In genomic region chr2:37795938-37796337, GRCh38 we compare ENCODE assay signal across 13 cellular contexts.
A peak's percentile ranks its signal among the peaks of the same experiment; 100 is the strongest.
DNase-seq lines count a peak whose midpoint lies in the region; ATAC-seq and TF ChIP-seq lines count a peak whose summit lies in the region.
"Had no signal": no experiment of that assay in that cellular context is flagged by ENCODE, and none has a peak within 500 bp of the region (broad histone marks: within the 10 kb centered on the region; RNA-seq: fewer than 3 reads in every experiment).

No MANE protein-coding gene starts in this region.

- peak overlapping the region; percentile 39 for H3K4me3 Mint-ChIP-seq in type B pancreatic cell
- H3K4me3 Mint-ChIP-seq in activated CD8-positive, alpha-beta T cell treated with anti-CD3 and anti-CD28 coated beads, Interleukin-2, amount 10 ng/mL, durations not matched to agents 7 days and 5 days: no peak overlapping the region
- H3K4me3 Mint-ChIP-seq: activated B cell treated with CpG ODN at 0.5 μM for 24 hours had no signal

- no peaks in the 10 kb centered on the region for H3K36me3 Mint-ChIP-seq in type B pancreatic cell
- H3K36me3 Mint-ChIP-seq in activated CD8-positive, alpha-beta T cell treated with anti-CD3 and anti-CD28 coated beads, Interleukin-2, amount 10 ng/mL, durations not matched to agents 7 days and 5 days (ENCODE audit: low read depth): no peaks in the 10 kb centered on the region

- peak; percentile 93 for DNase-seq in HCEC 1CT
- DNase-seq in amniotic stem cell (lab: John Stamatoyannopoulos, UW): peak; percentile 48
- no peak for DNase-seq in hepatocyte (ENCODE audit: low spot score)
- no peak for DNase-seq in type B pancreatic cell (ENCODE audit: extremely low spot score, unreplicated experiment)
- DNase-seq in activated T-cell treated with anti-CD3 and anti-CD28 coated beads, Interleukin-2, amount 50 U/mL, for 1 hour: no peak
- no peak for DNase-seq in occipital lobe (lab: John Stamatoyannopoulos, UW)
- DNase-seq in activated CD8-positive, alpha-beta T cell treated with anti-CD3 and anti-CD28 coated beads, Interleukin-2, amount 10 ng/mL, durations not matched to agents 7 days and 5 days: no peak
- DNase-seq: activated B cell treated with CpG ODN at 0.5 μM for 24 hours, heart right ventricle, NCI-H1417 treated with DMSO at 0.1 percent for 48 hours, NCI-H774, SK-N-SH, substantia nigra had no signal

- H3K9me3 ChIP-seq in hepatocyte (ENCODE audit: low read depth): no peaks in the 10 kb centered on the region
- H3K9me3 ChIP-seq: heart right ventricle, SK-N-SH had no signal

- peaks cover 21% of the 10 kb centered on the region for H3K4me1 ChIP-seq in hepatocyte (ENCODE audit: insufficient read depth)

- no peak for TF ChIP-seq CTCF in hepatocyte (IDR thresholded peaks at IDR 0.05; ENCODE audit: poor library complexity)
- TF ChIP-seq CTCF in type B pancreatic cell (conservative IDR thresholded peaks at IDR 0.05): no peak

- H3K36me3 ChIP-seq in hepatocyte (replicated peaks; ENCODE audit: insufficient read depth, low read depth): no peaks in the 10 kb centered on the region
- H3K36me3 ChIP-seq: heart right ventricle had no signal

- 32% methylated on average over 2 of the region's 2 CpGs for WGBS in hepatocyte (ENCODE audit: low lambda C conversion rate, missing lambda C conversion rate)

- H4K20me1 ChIP-seq in hepatocyte (ENCODE audit: insufficient read depth, poor library complexity, severe bottlenecking): no peaks in the 10 kb centered on the region

- no peak overlapping the region for H3K4me2 ChIP-seq in hepatocyte
- H3K4me2 ChIP-seq: SK-N-SH had no signal

- H3K27me3 ChIP-seq in hepatocyte: no peaks in the 10 kb centered on the region
- H3K27me3 ChIP-seq: heart right ventricle had no signal

- peaks cover 20% of the 10 kb centered on the region for H3K4me1 Mint-ChIP-seq in type B pancreatic cell (ENCODE audit: unreplicated experiment)
- H3K4me1 Mint-ChIP-seq in activated CD8-positive, alpha-beta T cell treated with anti-CD3 and anti-CD28 coated beads, Interleukin-2, amount 10 ng/mL, durations not matched to agents 7 days and 5 days (ENCODE audit: low read depth): peaks cover 3% of the 10 kb centered on the region

- CTCF ChIA-PET in activated CD8-positive, alpha-beta T cell treated with anti-CD3 and anti-CD28 coated beads, Interleukin-2, amount 10 ng/mL, durations not matched to agents 7 days and 5 days (lab: Charles Lee): no interaction called here

- H3K9me2 ChIP-seq in hepatocyte (replicated peaks; ENCODE audit: insufficient read depth): no peaks in the 10 kb centered on the region
- H3K9me2 ChIP-seq: SK-N-SH had no signal

- H3K27me3 Mint-ChIP-seq in type B pancreatic cell: no peaks in the 10 kb centered on the region
- no peaks in the 10 kb centered on the region for H3K27me3 Mint-ChIP-seq in activated CD8-positive, alpha-beta T cell treated with anti-CD3 and anti-CD28 coated beads, Interleukin-2, amount 10 ng/mL, durations not matched to agents 7 days and 5 days (ENCODE audit: low read depth)
- H3K27me3 Mint-ChIP-seq: activated B cell treated with CpG ODN at 0.5 μM for 24 hours had no signal

- H3K4me3 ChIP-seq in hepatocyte: no peak overlapping the region
- H3K4me3 ChIP-seq: heart right ventricle had no signal

- no peaks in the 10 kb centered on the region for H3K79me2 ChIP-seq in hepatocyte

- peak overlapping the region; percentile 86 for H3K27ac Mint-ChIP-seq in type B pancreatic cell
- H3K27ac Mint-ChIP-seq in activated CD8-positive, alpha-beta T cell treated with anti-CD3 and anti-CD28 coated beads, Interleukin-2, amount 10 ng/mL, durations not matched to agents 7 days and 5 days: no peak overlapping the region
- H3K27ac Mint-ChIP-seq: activated B cell treated with CpG ODN at 0.5 μM for 24 hours had no signal

- peaks cover 12% of the 10 kb centered on the region for H3K9me3 Mint-ChIP-seq in type B pancreatic cell
- H3K9me3 Mint-ChIP-seq in activated CD8-positive, alpha-beta T cell treated with anti-CD3 and anti-CD28 coated beads, Interleukin-2, amount 10 ng/mL, durations not matched to agents 7 days and 5 days (ENCODE audit: insufficient read depth): no peaks in the 10 kb centered on the region
- H3K9me3 Mint-ChIP-seq: activated B cell treated with CpG ODN at 0.5 μM for 24 hours had no signal

- no peak overlapping the region for H2AFZ ChIP-seq in hepatocyte

- peak overlapping the region; percentile 60 for H3K27ac ChIP-seq in hepatocyte

- no peak for ATAC-seq in activated CD8-positive, alpha-beta T cell treated with anti-CD3 and anti-CD28 coated beads, Interleukin-2, amount 10 ng/mL, durations not matched to agents 7 days and 5 days

- POLR2A ChIA-PET in activated CD8-positive, alpha-beta T cell treated with anti-CD3 and anti-CD28 coated beads, Interleukin-2, amount 10 ng/mL, durations not matched to agents 7 days and 5 days (lab: Charles Lee): no interaction called here

Comparison
In these comparisons a context has a peak if more than half of its experiments do, and no peak if none do; other contexts are left out.
1. DNase-seq: peak in HCEC 1CT (single experiment) and amniotic stem cell (single experiment); none in hepatocyte (single experiment), type B pancreatic cell (single experiment), activated T-cell treated with anti-CD3 and anti-CD28 coated beads, Interleukin-2, amount 50 U/mL, for 1 hour (single experiment), occipital lobe (single experiment) and activated CD8-positive, alpha-beta T cell treated with anti-CD3 and anti-CD28 coated beads, Interleukin-2, amount 10 ng/mL, durations not matched to agents 7 days and 5 days (single experiment).